Comparison of ENCODE assay signal across 8 cellular contexts in the genomic region with DNA sequence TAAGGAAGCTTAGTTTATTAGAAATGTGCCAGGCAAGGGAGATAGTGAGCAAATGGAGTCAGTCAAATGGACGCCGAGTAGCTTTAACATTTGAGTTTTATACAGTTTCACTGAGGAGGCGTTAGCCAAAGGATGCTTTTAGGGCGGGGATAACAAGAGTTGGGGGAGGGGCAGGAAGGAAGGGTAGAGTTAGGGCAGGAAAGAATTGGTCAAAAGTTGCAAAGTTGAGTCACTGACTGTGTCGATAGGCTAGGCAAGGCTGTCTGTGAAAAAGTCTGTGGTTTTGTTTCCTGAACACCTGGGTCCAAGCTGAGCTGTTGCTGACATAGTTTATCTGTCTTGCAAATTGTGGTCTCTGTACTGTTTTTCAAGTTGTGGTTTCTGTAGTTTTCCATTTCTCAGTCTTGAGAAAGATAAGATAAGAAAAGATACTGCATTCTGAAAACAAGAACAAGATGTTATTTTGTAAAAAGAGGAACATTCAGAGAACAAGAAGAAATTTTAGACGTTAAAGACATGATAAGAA.
DNase-seq lines count a peak whose midpoint lies in the region; ATAC-seq and TF ChIP-seq lines count a peak whose summit lies in the region.

No MANE protein-coding gene starts in this region.

- H3K56ac ChIP-seq in mesendoderm (ENCODE audit: low read length): peak overlapping the region; percentile 53

- H3K4me1 ChIP-seq in mesendoderm (ENCODE audit: control insufficient read depth, low read depth, low read length) (peaks cover 5% of the 10 kb centered on the region), osteoblast (ENCODE audit: insufficient read depth, low read length) (no peaks in the 10 kb centered on the region)

- H3K36me3 Mint-ChIP-seq in activated naive CD4-positive, alpha-beta T cell treated with anti-CD3 and anti-CD28 coated beads, Interleukin-2, amount 50 U/mL, for 24 hours: peaks cover 36% of the 10 kb centered on the region

- H3K79me1 ChIP-seq in mesendoderm (ENCODE audit: low read length): no peaks in the 10 kb centered on the region

- H3K27ac ChIP-seq in mesendoderm (ENCODE audit: low read depth, low read length) (peak overlapping the region; percentile 33), osteoblast (ENCODE audit: low read depth, low read length) (no peak overlapping the region)

- no peak overlapping the region for H2AFZ ChIP-seq in osteoblast (ENCODE audit: low read length)

- no peak overlapping the region for H3K4ac ChIP-seq in mesendoderm (ENCODE audit: low read depth, low read length)

- H3K27me3 Mint-ChIP-seq in activated naive CD4-positive, alpha-beta T cell treated with anti-CD3 and anti-CD28 coated beads, Interleukin-2, amount 50 U/mL, for 24 hours: no peaks in the 10 kb centered on the region
- no peaks in the 10 kb centered on the region for H3K27me3 Mint-ChIP-seq in stimulated activated naive CD8-positive, alpha-beta T cell treated with anti-CD3 and anti-CD28 coated beads, Interleukin-15, amount 100 ng/mL, for 72 hours

- no peak overlapping the region for H2BK5ac ChIP-seq in mesendoderm (ENCODE audit: low read length)

- H2BK120ac ChIP-seq in mesendoderm (ENCODE audit: low read depth, low read length): no peak overlapping the region

- H3K9me3 Mint-ChIP-seq in activated naive CD4-positive, alpha-beta T cell treated with anti-CD3 and anti-CD28 coated beads, Interleukin-2, amount 50 U/mL, for 24 hours: peaks cover 19% of the 10 kb centered on the region
- peaks cover 35 to 69% of the 10 kb centered on the region in 2 donors for H3K9me3 Mint-ChIP-seq in stimulated activated naive CD8-positive, alpha-beta T cell treated with anti-CD3 and anti-CD28 coated beads, Interleukin-15, amount 100 ng/mL, for 72 hours

- peaks cover 69% of the 10 kb centered on the region for H3K4me1 Mint-ChIP-seq in activated naive CD4-positive, alpha-beta T cell treated with anti-CD3 and anti-CD28 coated beads, Interleukin-2, amount 50 U/mL, for 24 hours
- peaks cover 58% of the 10 kb centered on the region for H3K4me1 Mint-ChIP-seq in stimulated activated naive CD8-positive, alpha-beta T cell treated with anti-CD3 and anti-CD28 coated beads, Interleukin-15, amount 100 ng/mL, for 72 hours

- ATAC-seq in GM18861 (IDR thresholded peaks at IDR 0.05; ENCODE audit: unreplicated experiment) (peak; percentile 95), HG02973 (IDR thresholded peaks at IDR 0.05; ENCODE audit: unreplicated experiment) (peak; percentile 97)
- ATAC-seq in stimulated activated naive CD8-positive, alpha-beta T cell treated with anti-CD3 and anti-CD28 coated beads, Interleukin-15, amount 100 ng/mL, for 72 hours: peak; percentile 99

- no peaks in the 10 kb centered on the region for H3K27me3 ChIP-seq in mesendoderm (ENCODE audit: insufficient read depth, low read length, poor library complexity)
- H3K27me3 ChIP-seq in osteoblast (ENCODE audit: insufficient read depth, low read length): no peaks in the 10 kb centered on the region

- H3K4me2 ChIP-seq in mesendoderm (ENCODE audit: low read length) (no peak overlapping the region), osteoblast (ENCODE audit: insufficient read depth, low read length) (no peak overlapping the region)

- no peak for TF ChIP-seq CTCF in osteoblast (IDR thresholded peaks at IDR 0.05; ENCODE audit: extremely low read depth, low read depth, low read length)

- DNase-seq in SIG-M5 treated with dmso at 0.1 percent for 504 hours (lab: John Stamatoyannopoulos, UW; ENCODE audit: unreplicated experiment): peak; percentile 93
- DNase-seq in mesendoderm: peak; percentile 70
- peak; percentile 87 to 93 for DNase-seq in stimulated activated naive CD8-positive, alpha-beta T cell treated with anti-CD3 and anti-CD28 coated beads, Interleukin-15, amount 100 ng/mL, for 72 hours
- no peak for DNase-seq in cerebellar cortex (ENCODE audit: low spot score)
- DNase-seq in osteoblast (ENCODE audit: insufficient read length, low spot score, missing footprints): no peak

- no peak overlapping the region for H4K5ac ChIP-seq in mesendoderm (ENCODE audit: low read length)

- H3K4me3 Mint-ChIP-seq in activated naive CD4-positive, alpha-beta T cell treated with anti-CD3 and anti-CD28 coated beads, Interleukin-2, amount 50 U/mL, for 24 hours: peak overlapping the region; percentile 83
- peak overlapping the region; percentile 56 to 90 for H3K4me3 Mint-ChIP-seq in stimulated activated naive CD8-positive, alpha-beta T cell treated with anti-CD3 and anti-CD28 coated beads, Interleukin-15, amount 100 ng/mL, for 72 hours

- no peaks in the 10 kb centered on the region for H3K9me3 ChIP-seq in osteoblast (ENCODE audit: low read depth, low read length)

- H3K9ac ChIP-seq in mesendoderm (ENCODE audit: low read length): no peak overlapping the region

- no peak overlapping the region for H2AK5ac ChIP-seq in mesendoderm (ENCODE audit: low read length)

- H3K18ac ChIP-seq in mesendoderm (ENCODE audit: low read length): peak overlapping the region; percentile 43

- H3K4me3 ChIP-seq in mesendoderm (ENCODE audit: low read length): no peak overlapping the region
- no peak overlapping the region for H3K4me3 ChIP-seq in osteoblast (ENCODE audit: insufficient read depth, low read length)

- 100% methylated on average over 1 of the region's 6 CpGs for WGBS in mesendoderm (ENCODE audit: extremely low coverage, insufficient coverage, low lambda C conversion rate)

- peak overlapping the region; percentile 99 for H3K27ac Mint-ChIP-seq in activated naive CD4-positive, alpha-beta T cell treated with anti-CD3 and anti-CD28 coated beads, Interleukin-2, amount 50 U/mL, for 24 hours
- H3K27ac Mint-ChIP-seq in stimulated activated naive CD8-positive, alpha-beta T cell treated with anti-CD3 and anti-CD28 coated beads, Interleukin-15, amount 100 ng/mL, for 72 hours: peak overlapping the region; percentile 97 to 99

- H3K79me2 ChIP-seq in mesendoderm (ENCODE audit: control insufficient read depth, insufficient read depth, low read length) (no peaks in the 10 kb centered on the region), osteoblast (ENCODE audit: insufficient read depth, low read length) (no peaks in the 10 kb centered on the region)

- H3K23ac ChIP-seq in mesendoderm (ENCODE audit: low read length): no peak overlapping the region

- no peak overlapping the region for H4K8ac ChIP-seq in mesendoderm (ENCODE audit: low read depth, low read length)

- no peaks in the 10 kb centered on the region for H4K20me1 ChIP-seq in osteoblast (ENCODE audit: insufficient read depth, low read length)

- H3K36me3 ChIP-seq in mesendoderm (ENCODE audit: control insufficient read depth, insufficient read depth, low read length): no peaks in the 10 kb centered on the region
- H3K36me3 ChIP-seq in osteoblast (ENCODE audit: insufficient read depth, low read length): no peaks in the 10 kb centered on the region

- no peak overlapping the region for H2BK15ac ChIP-seq in mesendoderm (replicated peaks; ENCODE audit: low read depth)

Comparison
In these comparisons a context has a peak if more than half of its experiments do, and no peak if none do; other contexts are left out.
1. DNase-seq: peak in SIG-M5 treated with dmso at 0.1 percent for 504 hours (single experiment), mesendoderm (single experiment) and stimulated activated naive CD8-positive, alpha-beta T cell treated with anti-CD3 and anti-CD28 coated beads, Interleukin-15, amount 100 ng/mL, for 72 hours (2 of 2); none in cerebellar cortex (single experiment) and osteoblast (single experiment).
2. Peak in every context shown above with its lines, with median percentiles within 50 percentile points of each other: ATAC-seq.